Comparison of ENCODE assay signal across 1 cellular context in genomic region chr14:31943217-31943616, GRCh38.
TF ChIP-seq lines count a peak whose summit lies in the region.

No MANE protein-coding gene starts in this region.

TF ChIP-seq in HepG2, 621 proteins besides CTCF, POLR2A, EP300 and RAD21 (continued from another document):
- TF ChIP-seq PHF21A (CRISPR knock-in tag; IDR thresholded peaks at IDR 0.05) (0 out of 2 replicates have a peak, but pooled peaks have one; percentile 31), SOX6 (IDR thresholded peaks at IDR 0.05) (no peak), SOX6 (CRISPR knock-in tag; IDR thresholded peaks at IDR 0.05) (peak; percentile 48), PRMT3 (CRISPR knock-in tag; IDR thresholded peaks at IDR 0.05; ENCODE audit: borderline replicate concordance, low read depth) (no peak), ZNF251 (CRISPR knock-in tag; IDR thresholded peaks at IDR 0.05) (no peak), ZNF678 (CRISPR knock-in tag; IDR thresholded peaks at IDR 0.05) (0 out of 2 replicates have a peak, but pooled peaks have one; percentile 43), HDAC6 (IDR thresholded peaks at IDR 0.05; ENCODE audit: low read depth, low read length) (no peak), SOX13 (IDR thresholded peaks at IDR 0.05) (0 out of 2 replicates have a peak, but pooled peaks have one; percentile 72), SOX13 (CRISPR knock-in tag; conservative IDR thresholded peaks at IDR 0.05 in 1 of 2, IDR thresholded peaks at IDR 0.05 in 1 of 2) (peak in 1 of 2 experiments; percentile 94; a peak in 2 of 4 replicates), ZNF556 (CRISPR knock-in tag; IDR thresholded peaks at IDR 0.05; ENCODE audit: borderline replicate concordance) (peak; percentile 90)
- TF ChIP-seq, protein P1, sequence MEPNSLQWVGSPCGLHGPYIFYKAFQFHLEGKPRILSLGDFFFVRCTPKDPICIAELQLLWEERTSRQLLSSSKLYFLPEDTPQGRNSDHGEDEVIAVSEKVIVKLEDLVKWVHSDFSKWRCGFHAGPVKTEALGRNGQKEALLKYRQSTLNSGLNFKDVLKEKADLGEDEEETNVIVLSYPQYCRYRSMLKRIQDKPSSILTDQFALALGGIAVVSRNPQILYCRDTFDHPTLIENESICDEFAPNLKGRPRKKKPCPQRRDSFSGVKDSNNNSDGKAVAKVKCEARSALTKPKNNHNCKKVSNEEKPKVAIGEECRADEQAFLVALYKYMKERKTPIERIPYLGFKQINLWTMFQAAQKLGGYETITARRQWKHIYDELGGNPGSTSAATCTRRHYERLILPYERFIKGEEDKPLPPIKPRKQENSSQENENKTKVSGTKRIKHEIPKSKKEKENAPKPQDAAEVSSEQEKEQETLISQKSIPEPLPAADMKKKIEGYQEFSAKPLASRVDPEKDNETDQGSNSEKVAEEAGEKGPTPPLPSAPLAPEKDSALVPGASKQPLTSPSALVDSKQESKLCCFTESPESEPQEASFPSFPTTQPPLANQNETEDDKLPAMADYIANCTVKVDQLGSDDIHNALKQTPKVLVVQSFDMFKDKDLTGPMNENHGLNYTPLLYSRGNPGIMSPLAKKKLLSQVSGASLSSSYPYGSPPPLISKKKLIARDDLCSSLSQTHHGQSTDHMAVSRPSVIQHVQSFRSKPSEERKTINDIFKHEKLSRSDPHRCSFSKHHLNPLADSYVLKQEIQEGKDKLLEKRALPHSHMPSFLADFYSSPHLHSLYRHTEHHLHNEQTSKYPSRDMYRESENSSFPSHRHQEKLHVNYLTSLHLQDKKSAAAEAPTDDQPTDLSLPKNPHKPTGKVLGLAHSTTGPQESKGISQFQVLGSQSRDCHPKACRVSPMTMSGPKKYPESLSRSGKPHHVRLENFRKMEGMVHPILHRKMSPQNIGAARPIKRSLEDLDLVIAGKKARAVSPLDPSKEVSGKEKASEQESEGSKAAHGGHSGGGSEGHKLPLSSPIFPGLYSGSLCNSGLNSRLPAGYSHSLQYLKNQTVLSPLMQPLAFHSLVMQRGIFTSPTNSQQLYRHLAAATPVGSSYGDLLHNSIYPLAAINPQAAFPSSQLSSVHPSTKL (CRISPR knock-in tag; IDR thresholded peaks at IDR 0.05) = peak; percentile 25; the same call in 1 of the 2 replicates
- TF ChIP-seq, protein P2, sequence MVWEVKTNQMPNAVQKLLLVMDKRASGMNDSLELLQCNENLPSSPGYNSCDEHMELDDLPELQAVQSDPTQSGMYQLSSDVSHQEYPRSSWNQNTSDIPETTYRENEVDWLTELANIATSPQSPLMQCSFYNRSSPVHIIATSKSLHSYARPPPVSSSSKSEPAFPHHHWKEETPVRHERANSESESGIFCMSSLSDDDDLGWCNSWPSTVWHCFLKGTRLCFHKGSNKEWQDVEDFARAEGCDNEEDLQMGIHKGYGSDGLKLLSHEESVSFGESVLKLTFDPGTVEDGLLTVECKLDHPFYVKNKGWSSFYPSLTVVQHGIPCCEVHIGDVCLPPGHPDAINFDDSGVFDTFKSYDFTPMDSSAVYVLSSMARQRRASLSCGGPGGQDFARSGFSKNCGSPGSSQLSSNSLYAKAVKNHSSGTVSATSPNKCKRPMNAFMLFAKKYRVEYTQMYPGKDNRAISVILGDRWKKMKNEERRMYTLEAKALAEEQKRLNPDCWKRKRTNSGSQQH (CRISPR knock-in tag; IDR thresholded peaks at IDR 0.05; ENCODE audit: low read depth) = no peak
TF ChIP-seq in HepG2: peak in this region for 12.
